In genomic region chr19:12884627-12884925, GRCh38 we compare ENCODE assay signal across 9 cellular contexts. TPM values are rescaled to one million over a fixed set of nuclear protein-coding genes. Genes with fewer than 3 reads are reported as not detected.
DNase-seq lines count a peak whose midpoint lies in the region; TF ChIP-seq lines count a peak whose summit lies in the region.
"Had no signal": no experiment of that assay in that cellular context is flagged by ENCODE, and none has a peak within 500 bp of the region (broad histone marks: within the 10 kb centered on the region; RNA-seq: fewer than 3 reads in every experiment).

No MANE protein-coding gene starts in this region.

- H3K27me3 ChIP-seq in GM06990 (replicated peaks; ENCODE audit: control insufficient read depth, insufficient read depth, low read length): no peaks in the 10 kb centered on the region
- H3K27me3 ChIP-seq in MM.1S (replicated peaks; ENCODE audit: insufficient read depth, low read length): no peaks in the 10 kb centered on the region
- peaks cover 10% of the 10 kb centered on the region for H3K27me3 ChIP-seq in trophoblast cell (ENCODE audit: insufficient read depth, low read length)

- H3K9me2 ChIP-seq in MM.1S (replicated peaks; ENCODE audit: insufficient read depth, low read length): no peaks in the 10 kb centered on the region

- H3K23ac ChIP-seq in trophoblast cell (ENCODE audit: low read length): no peak overlapping the region

- H2BK5ac ChIP-seq in trophoblast cell (ENCODE audit: low read depth, low read length, poor library complexity): no peak overlapping the region

- no peak overlapping the region for H3K18ac ChIP-seq in trophoblast cell (ENCODE audit: low read length)

- H3K9me3 ChIP-seq in MM.1S (replicated peaks; ENCODE audit: insufficient read depth, low read length) (no peaks in the 10 kb centered on the region), trophoblast cell (ENCODE audit: insufficient read depth, low read depth, low read length) (peaks cover 19% of the 10 kb centered on the region)

- no peak overlapping the region for H2BK120ac ChIP-seq in trophoblast cell (ENCODE audit: insufficient read depth, low read length, poor library complexity)

- H3K4me3 ChIP-seq in GM06990 (replicated peaks; ENCODE audit: low read depth, low read length) (peak overlapping the region; percentile 55), MM.1S (ENCODE audit: low read length) (peak overlapping the region; percentile 79), coronary artery (peak overlapping the region; percentile 57), trophoblast cell (ENCODE audit: low read depth, low read length) (no peak overlapping the region)

- H4K8ac ChIP-seq in trophoblast cell (ENCODE audit: low read depth, low read length): no peak overlapping the region

- peak overlapping the region; percentile 33 for H4K12ac ChIP-seq in trophoblast cell (ENCODE audit: low read depth, low read length)

- WGBS in trophoblast cell (ENCODE audit: extremely low coverage, insufficient coverage, insufficient read length): no CpG with 5 or more reads among the region's 12 CpGs

- H2AFZ ChIP-seq in MM.1S (ENCODE audit: low read length): peak overlapping the region; percentile 75
- no peak overlapping the region for H2AFZ ChIP-seq in trophoblast cell (ENCODE audit: insufficient read depth, low read length, poor library complexity)

- H3K27ac ChIP-seq in MM.1S (ENCODE audit: low read length) (peak overlapping the region; percentile 74), coronary artery (no peak overlapping the region), trophoblast cell (ENCODE audit: low read depth, low read length) (no peak overlapping the region)

- H3K36me3 ChIP-seq in GM06990 (ENCODE audit: control insufficient read depth, insufficient read depth, low read length) (no peaks in the 10 kb centered on the region), MM.1S (replicated peaks; ENCODE audit: insufficient read depth, low read length) (no peaks in the 10 kb centered on the region), trophoblast cell (ENCODE audit: control insufficient read depth in 1 of 2, insufficient read depth in 2 of 2, low read length in 2 of 2) (no peaks in the 10 kb centered on the region)

- no peak overlapping the region for H3K4ac ChIP-seq in trophoblast cell (ENCODE audit: low read depth, low read length)

- DNase-seq in GM06990 (ENCODE audit: extremely low read depth, insufficient read length): no peak
- DNase-seq in MM.1S: no peak
- DNase-seq in coronary artery (ENCODE audit: low spot score): no peak
- DNase-seq in trophoblast cell: no peak
- DNase-seq in amygdala (lab: John Stamatoyannopoulos, UW): no peak
- DNase-seq in NCI-H1105 (lab: John Stamatoyannopoulos, UW): no peak
- DNase-seq in GM13976 (ENCODE audit: low spot score): no peak
- DNase-seq in HK-2 (ENCODE audit: unreplicated experiment): no peak
- DNase-seq: GOT3 had no signal

- H3K4me1 ChIP-seq in MM.1S (ENCODE audit: low read length) (peaks cover 11% of the 10 kb centered on the region), trophoblast cell (ENCODE audit: control insufficient read depth in 1 of 2, insufficient read depth in 2 of 2, low read length in 2 of 2) (peaks cover 7 to 11% of the 10 kb centered on the region in 2 experiments)

- in situ Hi-C loops in GM13976 (cut with MboI; ENCODE audit: low sequenced_read_pairs, unreplicated experiment): no loop called here

- H3K79me2 ChIP-seq in MM.1S (ENCODE audit: low read length) (peaks cover 11% of the 10 kb centered on the region; the same call in 1 of the 2 replicates), trophoblast cell (ENCODE audit: control insufficient read depth, insufficient read depth, low read length, poor library complexity) (peaks cover 5% of the 10 kb centered on the region)

- no peak overlapping the region for H4K91ac ChIP-seq in trophoblast cell (ENCODE audit: low read depth, low read length)

- H3K9ac ChIP-seq in MM.1S (ENCODE audit: low read length) (peak overlapping the region; percentile 79), trophoblast cell (ENCODE audit: low read length) (no peak overlapping the region)

- no peak overlapping the region for H2BK12ac ChIP-seq in trophoblast cell (ENCODE audit: low read length)

- TF ChIP-seq CTCF in GM06990 (IDR thresholded peaks at IDR 0.05; ENCODE audit: insufficient read depth, low read length, poor library complexity, severe bottlenecking): no peak
- TF ChIP-seq CTCF in MM.1S (IDR thresholded peaks at IDR 0.05; ENCODE audit: low read length): no peak
- TF ChIP-seq CTCF in coronary artery (IDR thresholded peaks at IDR 0.05): no peak
- TF ChIP-seq CTCF in GM13976 (IDR thresholded peaks at IDR 0.05; ENCODE audit: borderline replicate concordance, control extremely low read depth, extremely low read depth, insufficient read depth, missing control alignments): no peak

- H3K14ac ChIP-seq in trophoblast cell (ENCODE audit: low read length): no peak overlapping the region

- peaks cover 8% of the 10 kb centered on the region for H3F3A ChIP-seq in MM.1S (ENCODE audit: insufficient read depth, low read length)

- peaks cover 4% of the 10 kb centered on the region for H3K79me1 ChIP-seq in trophoblast cell (ENCODE audit: low read length)

- no peak overlapping the region for H2AK5ac ChIP-seq in trophoblast cell (ENCODE audit: low read length)

- H4K20me1 ChIP-seq in MM.1S (ENCODE audit: insufficient read depth, low read length): no peaks in the 10 kb centered on the region

- H3K4me2 ChIP-seq in MM.1S (ENCODE audit: low read depth, low read length): peak overlapping the region; percentile 99; the same call in 1 of the 2 replicates
- H3K4me2 ChIP-seq in trophoblast cell (ENCODE audit: low read length): no peak overlapping the region

RNA-seq across cellular contexts. Expression of gene KLF1, which starts 2.4 kb away (rescaled TPM):
- polyA plus RNA-seq in trophoblast cell (2013): 0.04 TPM in 1 of 2 replicates, not detected in the other

RNA-seq across cellular contexts. Expression of gene DNASE2, which starts 3.3 kb away (rescaled TPM):
- polyA plus RNA-seq in trophoblast cell (2013): 32.9 and 33.5 TPM in 2 replicates

RNA-seq across cellular contexts. Expression of gene GCDH, which starts 6.4 kb away (rescaled TPM):
- 11.2 and 11.7 TPM in 2 replicates for polyA plus RNA-seq in trophoblast cell (2013)

RNA-seq across cellular contexts. Expression of gene SYCE2, which starts 34.5 kb away (rescaled TPM):
- 0.58 and 0.97 TPM in 2 replicates for polyA plus RNA-seq in trophoblast cell (2013)

RNA-seq across cellular contexts. Expression of gene MAST1, which starts 46.3 kb away (rescaled TPM):
- polyA plus RNA-seq in trophoblast cell (2013): 1.8 and 2.4 TPM in 2 replicates
